1 cellular context compared by ENCODE assay signal in the genomic region with DNA sequence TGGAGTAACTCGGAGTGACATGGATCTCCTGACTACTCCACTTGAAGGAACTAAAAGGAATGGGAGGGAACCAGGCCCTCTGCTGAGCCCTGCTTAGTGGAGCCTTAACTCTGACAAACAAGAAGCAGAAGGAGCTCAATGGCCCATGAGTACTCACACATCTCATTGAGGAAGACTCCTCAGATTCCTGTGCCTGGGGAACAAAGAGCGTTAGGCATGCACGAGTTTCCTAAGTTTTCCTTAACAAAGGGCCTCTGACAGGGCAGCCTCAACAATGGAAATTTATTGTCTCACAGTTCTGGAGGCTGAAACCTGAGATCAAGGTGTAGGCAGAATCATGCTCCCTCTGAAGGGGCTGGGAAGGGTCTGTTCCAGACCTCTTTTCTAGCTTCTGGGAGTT.
A peak's percentile ranks its signal among the peaks of the same experiment; 100 is the strongest.
TF ChIP-seq lines count a peak whose summit lies in the region.

No MANE protein-coding gene starts in this region.

TF ChIP-seq in H1, 55 proteins besides CTCF, POLR2A, EP300 and RAD21 (continued from another document):
- TF ChIP-seq NANOG (IDR thresholded peaks at IDR 0.05; ENCODE audit: insufficient read depth, low read depth, low read length, poor library complexity, severe bottlenecking), result peak; percentile 79
- TF ChIP-seq ASH2L (IDR thresholded peaks at IDR 0.05; ENCODE audit: low read length), result peak; percentile 45
